Comparison of ENCODE assay signal across 8 cellular contexts in genomic region chr11:82864268-82864667, GRCh38. TPM values are rescaled to one million over a fixed set of nuclear protein-coding genes. Genes with fewer than 3 reads are reported as not detected.
DNase-seq lines count a peak whose midpoint lies in the region; FAIRE-seq and TF ChIP-seq lines count a peak whose summit lies in the region.

No MANE protein-coding gene starts in this region.

- no peak overlapping the region for H3K4me3 ChIP-seq in OCI-LY7 (ENCODE audit: low read depth, low read length, poor library complexity, severe bottlenecking)

- no peaks in the 10 kb centered on the region for H3K9me3 Mint-ChIP-seq in brain
- H3K9me3 Mint-ChIP-seq in activated T-helper 2 cell treated with anti-CD3 and anti-CD28 coated beads, Interferon-gamma antibody, Interleukin-2, Interleukin-4, amounts not matched to agents 10 μg/mL and 5 μg/mL and 100 μg/mL, durations not matched to agents 14 hours and 24 hours and 36 hours: no peaks in the 10 kb centered on the region

- no peaks in the 10 kb centered on the region for H3K9me3 ChIP-seq in OCI-LY7 (ENCODE audit: low read length)

- peak; percentile 76 for FAIRE-seq in islet of Langerhans (lab: Jason Lieb, UNC)

- H3K4me1 ChIP-seq in OCI-LY7 (ENCODE audit: insufficient read depth, low read length, poor library complexity, severe bottlenecking): peaks cover 9% of the 10 kb centered on the region

- H3K79me2 ChIP-seq in OCI-LY7 (ENCODE audit: insufficient read depth, low read depth, low read length): no peaks in the 10 kb centered on the region

- H4K20me1 ChIP-seq in OCI-LY7 (ENCODE audit: insufficient read depth, low read length): no peaks in the 10 kb centered on the region

- POLR2A ChIA-PET in OCI-LY7 (lab: Charles Lee): no interaction called here

- TF ChIP-seq CTCF in OCI-LY7 (conservative IDR thresholded peaks at IDR 0.05; ENCODE audit: low read length): peak; percentile 79
- TF ChIP-seq CTCF in brain (conservative IDR thresholded peaks at IDR 0.05): peak; percentile 74 to 85

- H2AFZ ChIP-seq in OCI-LY7 (ENCODE audit: low read length): no peak overlapping the region

- H3K4me3 Mint-ChIP-seq in brain: no peak overlapping the region
- no peak overlapping the region for H3K4me3 Mint-ChIP-seq in activated T-helper 2 cell treated with anti-CD3 and anti-CD28 coated beads, Interferon-gamma antibody, Interleukin-2, Interleukin-4, amounts not matched to agents 10 μg/mL and 5 μg/mL and 100 μg/mL, durations not matched to agents 14 hours and 24 hours and 36 hours (ENCODE audit: low read depth)

- no peaks in the 10 kb centered on the region for H3K27me3 Mint-ChIP-seq in brain
- peaks cover 7% of the 10 kb centered on the region for H3K27me3 Mint-ChIP-seq in activated T-helper 2 cell treated with anti-CD3 and anti-CD28 coated beads, Interferon-gamma antibody, Interleukin-2, Interleukin-4, amounts not matched to agents 10 μg/mL and 5 μg/mL and 100 μg/mL, durations not matched to agents 14 hours and 24 hours and 36 hours (ENCODE audit: low read depth)

- peak overlapping the region in 4 of 5 experiments; percentile 54 to 80 (median 64) for H3K27ac Mint-ChIP-seq in brain
- H3K27ac Mint-ChIP-seq in activated T-helper 2 cell treated with anti-CD3 and anti-CD28 coated beads, Interferon-gamma antibody, Interleukin-2, Interleukin-4, amounts not matched to agents 10 μg/mL and 5 μg/mL and 100 μg/mL, durations not matched to agents 14 hours and 24 hours and 36 hours: no peak overlapping the region

- peak; percentile 54 for DNase-seq in GM03348 (ENCODE audit: low spot score)
- DNase-seq in HS-27A (ENCODE audit: low read depth): peak; percentile 43
- peak; percentile 50 for DNase-seq in OCI-LY7 (ENCODE audit: low spot score)
- DNase-seq in superior temporal gyrus (ENCODE audit: extremely low spot score): peak; percentile 92
- no peak for DNase-seq in activated T-helper 2 cell treated with anti-CD3 and anti-CD28 coated beads, Interferon-gamma antibody, Interleukin-2, Interleukin-4, amounts not matched to agents 10 μg/mL and 5 μg/mL and 100 μg/mL, durations not matched to agents 14 hours and 24 hours and 36 hours (ENCODE audit: low spot score)
- DNase-seq in NCI-H2171 treated with DMSO at 0.1 percent for 48 hours (lab: John Stamatoyannopoulos, UW): no peak

- H3K27ac ChIP-seq in OCI-LY7 (ENCODE audit: low read depth, low read length, poor library complexity, severe bottlenecking): no peak overlapping the region

- H3K9me2 ChIP-seq in OCI-LY7 (ENCODE audit: insufficient read depth, low read length): no peaks in the 10 kb centered on the region

- no peak overlapping the region for H3K4me2 ChIP-seq in OCI-LY7 (ENCODE audit: low read length)

- H3K36me3 Mint-ChIP-seq in brain: no peaks in the 10 kb centered on the region
- no peaks in the 10 kb centered on the region for H3K36me3 Mint-ChIP-seq in activated T-helper 2 cell treated with anti-CD3 and anti-CD28 coated beads, Interferon-gamma antibody, Interleukin-2, Interleukin-4, amounts not matched to agents 10 μg/mL and 5 μg/mL and 100 μg/mL, durations not matched to agents 14 hours and 24 hours and 36 hours (ENCODE audit: low read depth)

- no TSS peak for BruUV-seq in OCI-LY7 (replicated peaks; lab: Mats Ljungman, UMichigan)

- no peaks in the 10 kb centered on the region for H3K36me3 ChIP-seq in OCI-LY7 (ENCODE audit: insufficient read depth, low read length)

- intact Hi-C loops in OCI-LY7 (cut with micrococcal nuclease; ENCODE audit: unreplicated experiment): loop anchor here (1.0 to 10.0 kb wide), 3 partner anchors 89 to 861 kb away; no protein-coding TSS in a partner anchor
- intact Hi-C loops in activated T-helper 2 cell treated with anti-CD3 and anti-CD28 coated beads, Interferon-gamma antibody, Interleukin-2, Interleukin-4, amounts not matched to agents 10 μg/mL and 5 μg/mL and 100 μg/mL, durations not matched to agents 14 hours and 24 hours and 36 hours (cut with micrococcal nuclease): loop anchor here (2.0 kb wide), 1 partner anchor 145 kb away; no protein-coding TSS in a partner anchor

- CTCF ChIA-PET in OCI-LY7 (lab: Charles Lee; ENCODE audit: unreplicated experiment): no interaction called here

- peaks cover 30% of the 10 kb centered on the region for H3K4me1 Mint-ChIP-seq in brain
- peaks cover 13% of the 10 kb centered on the region for H3K4me1 Mint-ChIP-seq in activated T-helper 2 cell treated with anti-CD3 and anti-CD28 coated beads, Interferon-gamma antibody, Interleukin-2, Interleukin-4, amounts not matched to agents 10 μg/mL and 5 μg/mL and 100 μg/mL, durations not matched to agents 14 hours and 24 hours and 36 hours (ENCODE audit: low read depth)

RNA-seq across cellular contexts. Expression of gene PRCP, which starts 36.0 kb away (rescaled TPM):
- total RNA-seq in OCI-LY7 (2014; rRNA removed; shearing (Covaris generic)): 6.5 and 11.0 TPM in 2 replicates
- total RNA-seq in OCI-LY7 (2022): 17.4 and 18.3 TPM in 2 replicates
- 45.1 TPM for polyA plus RNA-seq in brain (ENCODE audit: insufficient read depth, low read depth, low replicate concordance)
- 23.5 and 27.5 TPM in 2 replicates for total RNA-seq in activated T-helper 2 cell treated with anti-CD3 and anti-CD28 coated beads, Interferon-gamma antibody, Interleukin-2, Interleukin-4, amounts not matched to agents 10 μg/mL and 5 μg/mL and 100 μg/mL, durations not matched to agents 14 hours and 24 hours and 36 hours

RNA-seq across cellular contexts. Expression of gene DDIAS, which starts 37.3 kb away (rescaled TPM):
- 14.6 and 16.7 TPM in 2 replicates for total RNA-seq in OCI-LY7 (2014; rRNA removed; shearing (Covaris generic))
- total RNA-seq in OCI-LY7 (2022): 23.1 and 30.9 TPM in 2 replicates
- polyA plus RNA-seq in brain (ENCODE audit: insufficient read depth, low read depth, low replicate concordance): 2.9 TPM
- 17.8 and 18.2 TPM in 2 replicates for total RNA-seq in activated T-helper 2 cell treated with anti-CD3 and anti-CD28 coated beads, Interferon-gamma antibody, Interleukin-2, Interleukin-4, amounts not matched to agents 10 μg/mL and 5 μg/mL and 100 μg/mL, durations not matched to agents 14 hours and 24 hours and 36 hours

Comparison
In these comparisons a context has a peak if more than half of its experiments do, and no peak if none do; other contexts are left out.
1. DNase-seq: peak in GM03348 (single experiment), HS-27A (single experiment), OCI-LY7 (single experiment) and superior temporal gyrus (single experiment); none in activated T-helper 2 cell treated with anti-CD3 and anti-CD28 coated beads, Interferon-gamma antibody, Interleukin-2, Interleukin-4, amounts not matched to agents 10 μg/mL and 5 μg/mL and 100 μg/mL, durations not matched to agents 14 hours and 24 hours and 36 hours (single experiment) and NCI-H2171 treated with DMSO at 0.1 percent for 48 hours (single experiment).